20 cellular contexts compared by ENCODE assay signal in genomic region chr2:10521891-10522448, GRCh38.
DNase-seq lines count a peak whose midpoint lies in the region; ATAC-seq and TF ChIP-seq lines count a peak whose summit lies in the region.
"Had no signal": no experiment of that assay in that cellular context is flagged by ENCODE, and none has a peak within 500 bp of the region (broad histone marks: within the 10 kb centered on the region; RNA-seq: fewer than 3 reads in every experiment).

No MANE protein-coding gene starts in this region.

- no peaks in the 10 kb centered on the region for H3K27me3 Mint-ChIP-seq in activated CD8-positive, alpha-beta T cell treated with anti-CD3 and anti-CD28 coated beads for 36 hours
- H3K27me3 Mint-ChIP-seq in activated CD8-positive, alpha-beta T cell treated with anti-CD3 and anti-CD28 coated beads, Interleukin-2, amount 10 ng/mL, durations not matched to agents 7 days and 5 days (ENCODE audit: low read depth): no peaks in the 10 kb centered on the region

- POLR2A ChIA-PET in activated CD8-positive, alpha-beta T cell treated with anti-CD3 and anti-CD28 coated beads for 36 hours (lab: Charles Lee): no interaction called here
- POLR2A ChIA-PET in activated CD8-positive, alpha-beta T cell treated with anti-CD3 and anti-CD28 coated beads, Interleukin-2, amount 10 ng/mL, durations not matched to agents 7 days and 5 days (lab: Charles Lee): no interaction called here
- POLR2A ChIA-PET in HEK293 (lab: Yijun Ruan, JAX): interaction anchor here (0.9 kb wide), 1 partner anchor 74 kb away, joined by 3 read pairs; the partner anchor contains the start of gene ODC1

- H3K4me3 ChIP-seq in HEK293 (ENCODE audit: low read depth, low read length) (no peak overlapping the region), sigmoid colon (no peak overlapping the region)

- no peaks in the 10 kb centered on the region for H3K36me3 Mint-ChIP-seq in activated CD8-positive, alpha-beta T cell treated with anti-CD3 and anti-CD28 coated beads for 36 hours (ENCODE audit: low read depth)
- no peaks in the 10 kb centered on the region for H3K36me3 Mint-ChIP-seq in activated CD8-positive, alpha-beta T cell treated with anti-CD3 and anti-CD28 coated beads, Interleukin-2, amount 10 ng/mL, durations not matched to agents 7 days and 5 days (ENCODE audit: low read depth)

- TF ChIP-seq POLR2A in sigmoid colon (IDR thresholded peaks at IDR 0.05): no peak

- H3K9me3 ChIP-seq in HEK293 (ENCODE audit: control insufficient read depth, insufficient read depth, low read depth, low read length): no peaks in the 10 kb centered on the region; the same call in 1 of the 2 replicates
- H3K9me3 ChIP-seq in sigmoid colon: peaks cover 0 to 7% (median 1%) of the 10 kb centered on the region in 4 donors

- peaks cover 2% of the 10 kb centered on the region for H3K4me1 Mint-ChIP-seq in activated CD8-positive, alpha-beta T cell treated with anti-CD3 and anti-CD28 coated beads for 36 hours (ENCODE audit: low read depth)
- H3K4me1 Mint-ChIP-seq in activated CD8-positive, alpha-beta T cell treated with anti-CD3 and anti-CD28 coated beads, Interleukin-2, amount 10 ng/mL, durations not matched to agents 7 days and 5 days (ENCODE audit: low read depth): no peaks in the 10 kb centered on the region

- no peaks in the 10 kb centered on the region for H3K4me1 ChIP-seq in HEK293 (ENCODE audit: control insufficient read depth, insufficient read depth, low read length)
- H3K4me1 ChIP-seq in sigmoid colon: no peaks in the 10 kb centered on the region

- CTCF ChIA-PET in activated CD8-positive, alpha-beta T cell treated with anti-CD3 and anti-CD28 coated beads for 36 hours (lab: Charles Lee): interaction anchor here (1.0 kb wide), 1 partner anchor 11 kb away, joined by 3 read pairs; no protein-coding TSS in a partner anchor
- CTCF ChIA-PET in activated CD8-positive, alpha-beta T cell treated with anti-CD3 and anti-CD28 coated beads, Interleukin-2, amount 10 ng/mL, durations not matched to agents 7 days and 5 days (lab: Charles Lee): no interaction called here
- CTCF ChIA-PET in HEK293 (lab: Yijun Ruan, JAX): interaction anchor here (1.0 kb wide), 1 partner anchor 87 kb away, joined by 3 read pairs; no protein-coding TSS in a partner anchor

- WGBS in sigmoid colon, 2 donors: 66 to 70% methylated on average over 12 of the region's 12 CpGs

- DNase-seq in activated CD8-positive, alpha-beta T cell treated with anti-CD3 and anti-CD28 coated beads for 36 hours: peak; percentile 41
- DNase-seq in activated CD8-positive, alpha-beta T cell treated with anti-CD3 and anti-CD28 coated beads, Interleukin-2, amount 10 ng/mL, durations not matched to agents 7 days and 5 days: no peak
- DNase-seq in islet precursor cell (peak; percentile 40), sigmoid colon (peak; percentile 46), NCI-H2196 (lab: John Stamatoyannopoulos, UW; ENCODE audit: unreplicated experiment) (no peak), NCI-H1417 (lab: John Stamatoyannopoulos, UW) (no peak)
- DNase-seq: AML-193, DMS79, NCI-H1105, NCI-H1694, NCI-H2227 treated with DMSO at 0.1 percent for 48 hours, NCI-H510A treated with DMSO at 0.1 percent for 48 hours, NCI-H82, RPMI8226, SHP77 treated with DMSO at 0.1 percent for 48 hours had no signal

- intact Hi-C loops in activated CD8-positive, alpha-beta T cell treated with anti-CD3 and anti-CD28 coated beads for 36 hours (cut with micrococcal nuclease): no loop called here
- intact Hi-C loops in sigmoid colon (cut with DNase I): no loop called here

- H3K36me3 ChIP-seq in HEK293 (ENCODE audit: control insufficient read depth in 2 of 2, insufficient read depth in 1 of 2, low read length in 2 of 2) (no peaks in the 10 kb centered on the region), sigmoid colon (no peaks in the 10 kb centered on the region)

- H3K27ac Mint-ChIP-seq in activated CD8-positive, alpha-beta T cell treated with anti-CD3 and anti-CD28 coated beads for 36 hours: no peak overlapping the region
- H3K27ac Mint-ChIP-seq in activated CD8-positive, alpha-beta T cell treated with anti-CD3 and anti-CD28 coated beads, Interleukin-2, amount 10 ng/mL, durations not matched to agents 7 days and 5 days: no peak overlapping the region

- no peaks in the 10 kb centered on the region for H3K27me3 ChIP-seq in sigmoid colon

- ATAC-seq in activated CD8-positive, alpha-beta T cell treated with anti-CD3 and anti-CD28 coated beads for 36 hours: peak; percentile 34
- ATAC-seq in activated CD8-positive, alpha-beta T cell treated with anti-CD3 and anti-CD28 coated beads, Interleukin-2, amount 10 ng/mL, durations not matched to agents 7 days and 5 days: no peak
- no peak for ATAC-seq in HG03342 (IDR thresholded peaks at IDR 0.05; ENCODE audit: unreplicated experiment)

- no peak for TF ChIP-seq CTCF in activated CD8-positive, alpha-beta T cell treated with anti-CD3 and anti-CD28 coated beads for 36 hours (IDR thresholded peaks at IDR 0.05)
- no peak for TF ChIP-seq CTCF in HEK293 (tag by site-specific recombination; IDR thresholded peaks at IDR 0.05)
- no peak for TF ChIP-seq CTCF in sigmoid colon (IDR thresholded peaks at IDR 0.05)

- H3K9me3 Mint-ChIP-seq in activated CD8-positive, alpha-beta T cell treated with anti-CD3 and anti-CD28 coated beads for 36 hours: peaks cover 2% of the 10 kb centered on the region
- H3K9me3 Mint-ChIP-seq in activated CD8-positive, alpha-beta T cell treated with anti-CD3 and anti-CD28 coated beads, Interleukin-2, amount 10 ng/mL, durations not matched to agents 7 days and 5 days (ENCODE audit: insufficient read depth): no peaks in the 10 kb centered on the region

- TF ChIP-seq EP300 in sigmoid colon (IDR thresholded peaks at IDR 0.05): no peak

- no peak overlapping the region for H3K4me3 Mint-ChIP-seq in activated CD8-positive, alpha-beta T cell treated with anti-CD3 and anti-CD28 coated beads for 36 hours
- H3K4me3 Mint-ChIP-seq in activated CD8-positive, alpha-beta T cell treated with anti-CD3 and anti-CD28 coated beads, Interleukin-2, amount 10 ng/mL, durations not matched to agents 7 days and 5 days: no peak overlapping the region
- H3K4me3 Mint-ChIP-seq: H9 had no signal

- H3K27ac ChIP-seq in HEK293 (ENCODE audit: extremely low read depth, low read depth, low read length) (no peak overlapping the region), sigmoid colon (no peak overlapping the region)
- H3K27ac ChIP-seq: 22Rv1, C4-2B had no signal

TF ChIP-seq in HEK293, 187 proteins besides CTCF, POLR2A, EP300 and RAD21:
- no peak for TF ChIP-seq SETDB1 (IDR thresholded peaks at IDR 0.05; ENCODE audit: insufficient read length, low read length)
- no peak for TF ChIP-seq ZSCAN30 (tag by site-specific recombination; IDR thresholded peaks at IDR 0.05)
- TF ChIP-seq, protein P1, sequence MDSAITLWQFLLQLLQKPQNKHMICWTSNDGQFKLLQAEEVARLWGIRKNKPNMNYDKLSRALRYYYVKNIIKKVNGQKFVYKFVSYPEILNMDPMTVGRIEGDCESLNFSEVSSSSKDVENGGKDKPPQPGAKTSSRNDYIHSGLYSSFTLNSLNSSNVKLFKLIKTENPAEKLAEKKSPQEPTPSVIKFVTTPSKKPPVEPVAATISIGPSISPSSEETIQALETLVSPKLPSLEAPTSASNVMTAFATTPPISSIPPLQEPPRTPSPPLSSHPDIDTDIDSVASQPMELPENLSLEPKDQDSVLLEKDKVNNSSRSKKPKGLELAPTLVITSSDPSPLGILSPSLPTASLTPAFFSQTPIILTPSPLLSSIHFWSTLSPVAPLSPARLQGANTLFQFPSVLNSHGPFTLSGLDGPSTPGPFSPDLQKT (IDR thresholded peaks at IDR 0.05; ENCODE audit: borderline replicate concordance, low read depth, low read length): no peak
- no peak for TF ChIP-seq ZNF423 (tag by site-specific recombination; IDR thresholded peaks at IDR 0.05)
- no peak for TF ChIP-seq ZNF10 (tag by site-specific recombination; IDR thresholded peaks at IDR 0.05)
- TF ChIP-seq ZNF366 (tag by site-specific recombination; conservative IDR thresholded peaks at IDR 0.05): no peak
- TF ChIP-seq, protein P2, sequence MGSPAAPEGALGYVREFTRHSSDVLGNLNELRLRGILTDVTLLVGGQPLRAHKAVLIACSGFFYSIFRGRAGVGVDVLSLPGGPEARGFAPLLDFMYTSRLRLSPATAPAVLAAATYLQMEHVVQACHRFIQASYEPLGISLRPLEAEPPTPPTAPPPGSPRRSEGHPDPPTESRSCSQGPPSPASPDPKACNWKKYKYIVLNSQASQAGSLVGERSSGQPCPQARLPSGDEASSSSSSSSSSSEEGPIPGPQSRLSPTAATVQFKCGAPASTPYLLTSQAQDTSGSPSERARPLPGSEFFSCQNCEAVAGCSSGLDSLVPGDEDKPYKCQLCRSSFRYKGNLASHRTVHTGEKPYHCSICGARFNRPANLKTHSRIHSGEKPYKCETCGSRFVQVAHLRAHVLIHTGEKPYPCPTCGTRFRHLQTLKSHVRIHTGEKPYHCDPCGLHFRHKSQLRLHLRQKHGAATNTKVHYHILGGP (tag by site-specific recombination; IDR thresholded peaks at IDR 0.05): no peak
- peak; percentile 52 for TF ChIP-seq GLIS1 (tag by site-specific recombination; IDR thresholded peaks at IDR 0.05)
TF ChIP-seq in HEK293: peak in this region for 1.

Comparison
In these comparisons a context has a peak if more than half of its experiments do, and no peak if none do; other contexts are left out.
1. DNase-seq: peak in activated CD8-positive, alpha-beta T cell treated with anti-CD3 and anti-CD28 coated beads for 36 hours (single experiment), islet precursor cell (single experiment) and sigmoid colon (single experiment); none in activated CD8-positive, alpha-beta T cell treated with anti-CD3 and anti-CD28 coated beads, Interleukin-2, amount 10 ng/mL, durations not matched to agents 7 days and 5 days (single experiment), NCI-H2196 (single experiment) and NCI-H1417 (0 of 3).